Comparison of ENCODE assay signal across 8 cellular contexts in genomic region chr7:5514440-5515035, GRCh38. TPM values are rescaled to one million over a fixed set of nuclear protein-coding genes. Genes with fewer than 3 reads are reported as not detected.
DNase-seq lines count a peak whose midpoint lies in the region; ATAC-seq, FAIRE-seq and TF ChIP-seq lines count a peak whose summit lies in the region.

No MANE protein-coding gene starts in this region.

- no peak for TF ChIP-seq CTCF in VCaP (conservative IDR thresholded peaks at IDR 0.05)
- no peak for TF ChIP-seq CTCF in fibroblast of villous mesenchyme (IDR thresholded peaks at IDR 0.05; ENCODE audit: insufficient read depth, low read depth, low read length)
- TF ChIP-seq CTCF in gastrocnemius medialis (IDR thresholded peaks at IDR 0.05 in 4 of 5, conservative IDR thresholded peaks at IDR 0.05 in 1 of 5), result no peak
- TF ChIP-seq CTCF in D721Med (IDR thresholded peaks at IDR 0.05; ENCODE audit: insufficient read depth, missing control alignments), result no peak
- TF ChIP-seq CTCF in lower leg skin (IDR thresholded peaks at IDR 0.05), result no peak

- H3K4me3 ChIP-seq in fibroblast of villous mesenchyme (ENCODE audit: low read depth, low read length) (peak overlapping the region; percentile 89), gastrocnemius medialis (peak overlapping the region; percentile 69 to 92 (median 87)), lower leg skin (ENCODE audit: low read depth, poor library complexity, severe bottlenecking) (no peak overlapping the region)

- intact Hi-C loops in gastrocnemius medialis (cut with DNase I; ENCODE audit: low total_unique reads), result no loop called here
- intact Hi-C loops in lower leg skin (cut with DNase I; ENCODE audit: low total_unique reads), result no loop called here

- no peaks in the 10 kb centered on the region for H3K9me3 ChIP-seq in gastrocnemius medialis

- peak overlapping the region; percentile 97 for H3K27ac ChIP-seq in VCaP
- peak overlapping the region; percentile 91 to 97 (median 96) for H3K27ac ChIP-seq in gastrocnemius medialis

- DNase-seq in H4 (ENCODE audit: low spot score) (peak; percentile 47), fibroblast of villous mesenchyme (ENCODE audit: low read depth) (peak; percentile 76), gastrocnemius medialis (no peak), D721Med (ENCODE audit: insufficient read length, low spot score) (no peak), lower leg skin (ENCODE audit: low spot score in 2 of 2) (no peak), anterior cingulate cortex (lab: John Stamatoyannopoulos, UW) (no peak)

- H3K36me3 ChIP-seq in gastrocnemius medialis, result no peaks in the 10 kb centered on the region

- 57 to 66% methylated on average over 15 of the region's 15 CpGs for WGBS in lower leg skin, 2 donors

- peaks cover 10 to 15% of the 10 kb centered on the region in 2 donors for H3K4me1 ChIP-seq in gastrocnemius medialis

- no peaks in the 10 kb centered on the region for H3K27me3 ChIP-seq in gastrocnemius medialis

- ATAC-seq in gastrocnemius medialis (no peak), HG03342 (IDR thresholded peaks at IDR 0.05; ENCODE audit: unreplicated experiment) (no peak)

- TF ChIP-seq POLR2A in gastrocnemius medialis (IDR thresholded peaks at IDR 0.05) (no peak), lower leg skin (IDR thresholded peaks at IDR 0.05) (no peak)

- FAIRE-seq in D721Med (lab: Jason Lieb, UNC), result no peak

- in situ Hi-C loops in gastrocnemius medialis (cut with MboI; ENCODE audit: low sequenced_read_pairs in 4 of 4), result no loop called here

RNA-seq across cellular contexts. Expression of gene FBXL18, which starts 0.9 kb away (rescaled TPM):
- 7.3 and 8.9 TPM in 2 replicates for total RNA-seq in H4 (2014; rRNA removed; shearing (Covaris generic))
- total RNA-seq in fibroblast of villous mesenchyme, result 10.8 and 13.2 TPM in 2 replicates
- total RNA-seq in gastrocnemius medialis, result 10 to 100 TPM in 2 of 4 donors, 1 to 10 TPM in 2; 6.9 to 11.4 (median 10.6) TPM
- 10 to 100 TPM in 2 of 4 donors, 1 to 10 TPM in 2; 9.9 to 15.6 (median 11.0) TPM for total RNA-seq in lower leg skin

RNA-seq across cellular contexts. Expression of gene ACTB, which starts 15.9 kb away (rescaled TPM):
- total RNA-seq in H4 (2014; rRNA removed; shearing (Covaris generic)), result 4,047 and 4,905 TPM in 2 replicates
- total RNA-seq in fibroblast of villous mesenchyme, result 9,607 and 9,891 TPM in 2 replicates
- total RNA-seq in gastrocnemius medialis, result 100 to 1,000 TPM; 174 to 628 (median 303) TPM
- 1,000 to 10,000 TPM; 1,489 to 2,016 (median 1,611) TPM for total RNA-seq in lower leg skin

Comparison
In these comparisons a context has a peak if more than half of its experiments do, and no peak if none do; other contexts are left out.
1. DNase-seq: peak in H4 (single experiment) and fibroblast of villous mesenchyme (single experiment); none in gastrocnemius medialis (0 of 2), D721Med (single experiment), lower leg skin (0 of 2) and anterior cingulate cortex (0 of 58).